ENCODE assay signal across 8 cellular contexts in genomic region chr17:64357191-64357981, GRCh38. TPM values are rescaled to one million over a fixed set of nuclear protein-coding genes. Genes with fewer than 3 reads are reported as not detected.
DNase-seq lines count a peak whose midpoint lies in the region; ATAC-seq, FAIRE-seq and TF ChIP-seq lines count a peak whose summit lies in the region.

No MANE protein-coding gene starts in this region.

- H3K4me1 ChIP-seq in heart right ventricle (peaks cover 15 to 83% (median 67%) of the 10 kb centered on the region in 9 donors), tibial artery (peaks cover 0 to 16% (median 0%) of the 10 kb centered on the region in 4 donors)

- H3K27ac Mint-ChIP-seq in activated CD8-positive, alpha-beta T cell treated with anti-CD3 and anti-CD28 coated beads for 36 hours, result peak overlapping the region; percentile 35
- peak overlapping the region in 1 of 2 donors; percentile 85 for H3K27ac Mint-ChIP-seq in natural killer cell treated with Interleukin-12 subunit alpha and Interleukin-12 subunit beta and Interleukin-15 and Interleukin-18, amount 100 ng/mL, for 72 hours

- FAIRE-seq in GM12892 (lab: Jason Lieb, UNC), result no peak

- no peak overlapping the region for H3K4me3 ChIP-seq in MG63
- H3K4me3 ChIP-seq in heart right ventricle, result no peak overlapping the region
- H3K4me3 ChIP-seq in tibial artery, result no peak overlapping the region

- no peaks in the 10 kb centered on the region for H3K9me3 Mint-ChIP-seq in activated CD8-positive, alpha-beta T cell treated with anti-CD3 and anti-CD28 coated beads for 36 hours
- no peaks in the 10 kb centered on the region for H3K9me3 Mint-ChIP-seq in natural killer cell treated with Interleukin-12 subunit alpha and Interleukin-12 subunit beta and Interleukin-15 and Interleukin-18, amount 100 ng/mL, for 72 hours

- 61 to 62% methylated on average over 11 of the region's 11 CpGs for WGBS in heart right ventricle, 2 donors

- intact Hi-C loops in activated CD8-positive, alpha-beta T cell treated with anti-CD3 and anti-CD28 coated beads for 36 hours (cut with micrococcal nuclease), result loop anchor here (5.0 kb wide), 1 partner anchor 35 kb away; the partner anchor contains the start of gene PECAM1
- intact Hi-C loops in heart right ventricle (cut with DNase I) (loop anchor here in 1 of 10 donors (2.0 to 5.0 kb wide), 2 partner anchors 31 to 40 kb away; no protein-coding TSS in a partner anchor), tibial artery (cut with DNase I; ENCODE audit: low total_unique reads) (no loop called here)

- H3K9me3 ChIP-seq in MG63, result no peaks in the 10 kb centered on the region
- H3K9me3 ChIP-seq in heart right ventricle, result no peaks in the 10 kb centered on the region
- H3K9me3 ChIP-seq in tibial artery, result no peaks in the 10 kb centered on the region

- H3K27me3 ChIP-seq in MG63, result no peaks in the 10 kb centered on the region
- no peaks in the 10 kb centered on the region for H3K27me3 ChIP-seq in heart right ventricle
- H3K27me3 ChIP-seq in tibial artery, result no peaks in the 10 kb centered on the region

- peak; percentile 96 for DNase-seq in MG63
- no peak for DNase-seq in activated CD8-positive, alpha-beta T cell treated with anti-CD3 and anti-CD28 coated beads for 36 hours
- DNase-seq in heart right ventricle, result peak; percentile 58 to 66
- peak; percentile 65 to 66 for DNase-seq in tibial artery
- no peak for DNase-seq in activated CD4-positive, alpha-beta T cell treated with anti-CD3 and anti-CD28 coated beads, Interleukin-2, amount 50 U/mL, for 48 hours
- DNase-seq in GM12892 (ENCODE audit: insufficient read length), result no peak
- no peak for DNase-seq in natural killer cell treated with Interleukin-12 subunit alpha and Interleukin-12 subunit beta and Interleukin-15 and Interleukin-18, amount 100 ng/mL, for 72 hours (ENCODE audit: low spot score)

- no peak for ATAC-seq in activated CD8-positive, alpha-beta T cell treated with anti-CD3 and anti-CD28 coated beads for 36 hours
- ATAC-seq in heart right ventricle, result peak; percentile 83 to 93 (median 90)
- ATAC-seq in GM19463 (IDR thresholded peaks at IDR 0.05; ENCODE audit: unreplicated experiment), result no peak
- ATAC-seq in natural killer cell treated with Interleukin-12 subunit alpha and Interleukin-12 subunit beta and Interleukin-15 and Interleukin-18, amount 100 ng/mL, for 72 hours, result no peak

- CTCF ChIA-PET in activated CD8-positive, alpha-beta T cell treated with anti-CD3 and anti-CD28 coated beads for 36 hours (lab: Charles Lee), result interaction anchor here (1.2 to 4.2 kb wide), 4 partner anchors 9 to 61 kb away, joined by 3 to 13 read pairs (median 4); no protein-coding TSS in a partner anchor

- peaks cover 40% of the 10 kb centered on the region for H3K36me3 Mint-ChIP-seq in activated CD8-positive, alpha-beta T cell treated with anti-CD3 and anti-CD28 coated beads for 36 hours (ENCODE audit: low read depth)
- peaks cover 5% of the 10 kb centered on the region for H3K36me3 Mint-ChIP-seq in natural killer cell treated with Interleukin-12 subunit alpha and Interleukin-12 subunit beta and Interleukin-15 and Interleukin-18, amount 100 ng/mL, for 72 hours

- no peak for TF ChIP-seq CTCF in activated CD8-positive, alpha-beta T cell treated with anti-CD3 and anti-CD28 coated beads for 36 hours (IDR thresholded peaks at IDR 0.05)
- no peak for TF ChIP-seq CTCF in heart right ventricle (IDR thresholded peaks at IDR 0.05)
- no peak for TF ChIP-seq CTCF in tibial artery (IDR thresholded peaks at IDR 0.05)

- H3K27me3 Mint-ChIP-seq in activated CD8-positive, alpha-beta T cell treated with anti-CD3 and anti-CD28 coated beads for 36 hours, result no peaks in the 10 kb centered on the region
- H3K27me3 Mint-ChIP-seq in natural killer cell treated with Interleukin-12 subunit alpha and Interleukin-12 subunit beta and Interleukin-15 and Interleukin-18, amount 100 ng/mL, for 72 hours, result no peaks in the 10 kb centered on the region

- no peak for TF ChIP-seq POLR2A in GM12892 (IDR thresholded peaks at IDR 0.05; ENCODE audit: low read depth, low read length)

- POLR2A ChIA-PET in activated CD8-positive, alpha-beta T cell treated with anti-CD3 and anti-CD28 coated beads for 36 hours (lab: Charles Lee), result interaction anchor here (0.6 to 1.6 kb wide), 3 partner anchors 29 to 36 kb away, joined by 3 to 4 read pairs (median 4); partner anchors contain the start of gene PECAM1

- no peaks in the 10 kb centered on the region for H3K36me3 ChIP-seq in MG63
- peaks cover 0 to 91% (median 0%) of the 10 kb centered on the region in 9 donors for H3K36me3 ChIP-seq in heart right ventricle
- no peaks in the 10 kb centered on the region for H3K36me3 ChIP-seq in tibial artery

- H3K4me3 Mint-ChIP-seq in activated CD8-positive, alpha-beta T cell treated with anti-CD3 and anti-CD28 coated beads for 36 hours, result no peak overlapping the region
- H3K4me3 Mint-ChIP-seq in natural killer cell treated with Interleukin-12 subunit alpha and Interleukin-12 subunit beta and Interleukin-15 and Interleukin-18, amount 100 ng/mL, for 72 hours, result no peak overlapping the region

- peaks cover 35% of the 10 kb centered on the region for H3K4me1 Mint-ChIP-seq in activated CD8-positive, alpha-beta T cell treated with anti-CD3 and anti-CD28 coated beads for 36 hours (ENCODE audit: low read depth)
- H3K4me1 Mint-ChIP-seq in natural killer cell treated with Interleukin-12 subunit alpha and Interleukin-12 subunit beta and Interleukin-15 and Interleukin-18, amount 100 ng/mL, for 72 hours (ENCODE audit: low read depth in 2 of 2), result peaks cover 16 to 20% of the 10 kb centered on the region in 2 donors

- H3K27ac ChIP-seq in heart right ventricle (peak overlapping the region; percentile 40 to 85 (median 77)), tibial artery (no peak overlapping the region)

RNA-seq across cellular contexts. Expression of gene PECAM1, which starts 33.3 kb away (rescaled TPM):
- total RNA-seq in MG63 (2014; rRNA removed; shearing (Covaris generic); ENCODE audit: low replicate concordance), result 0.10 TPM in 1 of 2 replicates, not detected in the other
- 10 to 100 TPM; 58.2 to 64.4 TPM for total RNA-seq in activated CD8-positive, alpha-beta T cell treated with anti-CD3 and anti-CD28 coated beads for 36 hours
- total RNA-seq in heart right ventricle, result 100 to 1,000 TPM in 5 of 10 donors, 10 to 100 TPM in 5; 70.3 to 187 (median 105) TPM
- 10 to 100 TPM; 31.7 to 66.5 TPM for polyA plus RNA-seq in heart right ventricle
- 1.3 TPM for polyA plus RNA-seq in GM12892 (2012; ENCODE audit: missing spikeins)
- total RNA-seq in natural killer cell treated with Interleukin-12 subunit alpha and Interleukin-12 subunit beta and Interleukin-15 and Interleukin-18, amount 100 ng/mL, for 72 hours, result 10 to 100 TPM in 1 of 2 donors, 1 to 10 TPM in 1; 8.1 to 17.1 TPM

Comparison
In these comparisons a context has a peak if more than half of its experiments do, and no peak if none do; other contexts are left out.
1. DNase-seq: peak in MG63 (single experiment), heart right ventricle (2 of 2) and tibial artery (2 of 2); none in activated CD8-positive, alpha-beta T cell treated with anti-CD3 and anti-CD28 coated beads for 36 hours (single experiment), activated CD4-positive, alpha-beta T cell treated with anti-CD3 and anti-CD28 coated beads, Interleukin-2, amount 50 U/mL, for 48 hours (0 of 2), GM12892 (single experiment) and natural killer cell treated with Interleukin-12 subunit alpha and Interleukin-12 subunit beta and Interleukin-15 and Interleukin-18, amount 100 ng/mL, for 72 hours (single experiment).
2. ATAC-seq: peak in heart right ventricle (8 of 8); none in activated CD8-positive, alpha-beta T cell treated with anti-CD3 and anti-CD28 coated beads for 36 hours (single experiment), GM19463 (single experiment) and natural killer cell treated with Interleukin-12 subunit alpha and Interleukin-12 subunit beta and Interleukin-15 and Interleukin-18, amount 100 ng/mL, for 72 hours (0 of 2).
3. H3K27ac ChIP-seq: peak in heart right ventricle (10 of 10); none in tibial artery (0 of 2).